In genomic region chr9:68780735-68781134, GRCh38 we compare ENCODE assay signal across 8 cellular contexts.
DNase-seq lines count a peak whose midpoint lies in the region; ATAC-seq and TF ChIP-seq lines count a peak whose summit lies in the region.

No MANE protein-coding gene starts in this region.

- H3K9me3 ChIP-seq in WERI-Rb-1 (ENCODE audit: severe bottlenecking) (no peaks in the 10 kb centered on the region), iPS-18a (ENCODE audit: control insufficient read depth, low read depth, low read length) (no peaks in the 10 kb centered on the region)

- H3K27me3 ChIP-seq in WERI-Rb-1 (ENCODE audit: insufficient read depth, low read depth, severe bottlenecking) (no peaks in the 10 kb centered on the region), iPS-18a (ENCODE audit: control insufficient read depth, insufficient read depth, low read length) (no peaks in the 10 kb centered on the region)

- DNase-seq in NCI-H82 (lab: John Stamatoyannopoulos, UW), result peak; percentile 26
- DNase-seq in NCI-H82 treated with DMSO at 0.1 percent for 48 hours (lab: John Stamatoyannopoulos, UW; ENCODE audit: unreplicated experiment), result no peak
- DNase-seq in WERI-Rb-1, result no peak
- no peak for DNase-seq in Ammon's horn (ENCODE audit: low spot score)

- H3K9ac ChIP-seq in iPS-18a (ENCODE audit: low read length), result peak overlapping the region; percentile 88

- TF ChIP-seq CTCF in WERI-Rb-1 (IDR thresholded peaks at IDR 0.05; ENCODE audit: low read depth, low read length), result no peak

- H3K4me3 ChIP-seq in WERI-Rb-1 (ENCODE audit: low read depth, low read length), result peak overlapping the region; percentile 93
- peak overlapping the region; percentile 96 for H3K4me3 ChIP-seq in iPS-18a (ENCODE audit: low read length)

- peaks cover 13% of the 10 kb centered on the region for H3K4me1 ChIP-seq in iPS-18a (ENCODE audit: control insufficient read depth, low read depth, low read length)

- H3K36me3 ChIP-seq in WERI-Rb-1 (no peaks in the 10 kb centered on the region; the same call in 1 of the 2 replicates), iPS-18a (ENCODE audit: control insufficient read depth, low read depth, low read length) (no peaks in the 10 kb centered on the region)

- H3K27ac ChIP-seq in WERI-Rb-1 (no peak overlapping the region), iPS-18a (ENCODE audit: low read length) (no peak overlapping the region), temporal lobe (ENCODE audit: low read depth, low read length) (peak overlapping the region; percentile 85)

- ATAC-seq in HG03097 (IDR thresholded peaks at IDR 0.05; ENCODE audit: low FRiP score, unreplicated experiment) (no peak), HG03432 (IDR thresholded peaks at IDR 0.05; ENCODE audit: unreplicated experiment) (no peak)
